Comparison of ENCODE assay signal across 18 cellular contexts in the genomic region with DNA sequence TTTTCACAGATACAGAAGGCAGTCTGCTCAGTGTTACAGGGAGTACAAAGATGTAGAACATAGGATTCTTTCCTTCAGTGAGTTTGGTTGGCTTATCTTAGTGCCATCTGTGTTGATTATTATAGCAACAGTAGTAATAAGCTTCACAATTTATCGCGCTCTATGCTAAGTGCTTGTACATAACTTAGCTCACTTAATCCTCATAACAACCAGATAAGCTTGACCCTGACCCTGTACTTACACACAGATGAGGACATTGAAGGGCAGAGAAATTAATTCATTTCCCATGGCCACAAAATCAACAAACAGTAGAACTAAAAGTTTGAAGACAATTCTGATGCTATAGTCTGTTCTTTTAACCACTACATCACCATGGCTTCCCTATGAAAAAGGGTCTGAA.
"Had no signal": no experiment of that assay in that cellular context is flagged by ENCODE, and none has a peak within 500 bp of the region (broad histone marks: within the 10 kb centered on the region; RNA-seq: fewer than 3 reads in every experiment).

No MANE protein-coding gene starts in this region.

- H3K4me1 ChIP-seq: psoas muscle, stomach had no signal

- DNase-seq: cerebellar nuclear complex; dermis blood vessel endothelial cell; foreskin melanocyte; head of caudate nucleus; hypothalamus; kidney glomerular epithelial cell; mesendoderm; naive thymus-derived CD4-positive, alpha-beta T cell; psoas muscle; retina; small intestine; stimulated activated CD4-positive, alpha-beta T cell treated with anti-CD3 and anti-CD28 coated beads, Interleukin-12 subunit alpha, Interleukin-12 subunit beta, amount 100 ng/mL, for 4 hours; stimulated activated naive CD4-positive, alpha-beta T cell; stomach; substantia nigra; trophoblast cell had no signal

- H3K36me3 ChIP-seq: neutrophil, stomach had no signal

- H3K27ac ChIP-seq: neutrophil, psoas muscle, stomach had no signal

- H3K27me3 ChIP-seq: neutrophil, stomach had no signal

- H3K36me3 Mint-ChIP-seq: naive thymus-derived CD4-positive, alpha-beta T cell had no signal

- H3K4me3 Mint-ChIP-seq: naive thymus-derived CD4-positive, alpha-beta T cell had no signal

- H3K4me1 Mint-ChIP-seq: naive thymus-derived CD4-positive, alpha-beta T cell had no signal

- H3K27me3 Mint-ChIP-seq: naive thymus-derived CD4-positive, alpha-beta T cell had no signal

- H3K27ac Mint-ChIP-seq: naive thymus-derived CD4-positive, alpha-beta T cell had no signal

- ATAC-seq: left lobe of liver; naive thymus-derived CD4-positive, alpha-beta T cell; psoas muscle had no signal

- H3K4me3 ChIP-seq: psoas muscle, stomach had no signal

- H3K9me3 ChIP-seq: neutrophil, psoas muscle, stomach had no signal
